In the genomic region with DNA sequence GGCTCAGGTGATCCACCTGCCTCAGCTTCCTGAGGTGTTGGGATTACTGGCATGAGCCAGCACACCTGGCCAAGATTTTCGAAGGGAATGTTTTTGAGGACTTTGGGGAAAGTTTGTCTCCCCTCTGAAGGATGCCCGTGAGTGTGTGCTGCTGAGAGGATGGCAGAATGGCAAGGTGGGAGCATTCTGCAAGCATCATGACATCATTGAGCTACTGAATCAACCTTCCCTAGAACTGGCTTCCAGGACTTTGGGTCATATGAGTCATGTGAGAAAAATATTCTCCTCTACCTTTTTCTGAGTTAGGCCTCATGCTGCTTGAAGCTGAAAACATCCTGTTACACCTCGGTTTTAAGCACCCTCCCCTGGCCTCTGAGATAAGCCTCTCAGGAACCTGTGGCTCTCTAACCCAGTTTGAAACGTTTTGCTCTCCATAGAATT, we compare ENCODE assay signal across 9 cellular contexts. TPM values are rescaled to one million over a fixed set of nuclear protein-coding genes. Genes with fewer than 3 reads are reported as not detected.
DNase-seq lines count a peak whose midpoint lies in the region; ATAC-seq and TF ChIP-seq lines count a peak whose summit lies in the region.
"Had no signal": no experiment of that assay in that cellular context is flagged by ENCODE, and none has a peak within 500 bp of the region (broad histone marks: within the 10 kb centered on the region; RNA-seq: fewer than 3 reads in every experiment).

No MANE protein-coding gene starts in this region.

- intact Hi-C loops in PC-3 (cut with micrococcal nuclease): no loop called here
- intact Hi-C loops in MCF 10A (cut with micrococcal nuclease): no loop called here
- intact Hi-C loops in gastrocnemius medialis (cut with DNase I; ENCODE audit: low total_unique reads): no loop called here
- intact Hi-C loops in left colon (cut with DNase I, micrococcal nuclease): no loop called here
- intact Hi-C loops in adrenal gland (cut with DNase I): no loop called here

- no peak for TF ChIP-seq CTCF in PC-3 (conservative IDR thresholded peaks at IDR 0.05; ENCODE audit: low read depth, low read length)
- no peak for TF ChIP-seq CTCF in MCF 10A (IDR thresholded peaks at IDR 0.05; ENCODE audit: unreplicated experiment)
- TF ChIP-seq CTCF in gastrocnemius medialis (IDR thresholded peaks at IDR 0.05 in 4 of 5, conservative IDR thresholded peaks at IDR 0.05 in 1 of 5): no peak
- TF ChIP-seq CTCF in adrenal gland (IDR thresholded peaks at IDR 0.05): no peak

- no peaks in the 10 kb centered on the region for H3F3A ChIP-seq in PC-3 (ENCODE audit: low read length, unreplicated experiment)

- H3K4me3 ChIP-seq in PC-3 (ENCODE audit: low read length) (no peak overlapping the region), gastrocnemius medialis (no peak overlapping the region), adrenal gland (no peak overlapping the region)
- H3K4me3 ChIP-seq: SK-N-MC had no signal

- H3K36me3 ChIP-seq in PC-3 (ENCODE audit: low read depth, low read length) (no peaks in the 10 kb centered on the region), gastrocnemius medialis (no peaks in the 10 kb centered on the region), adrenal gland (replicated peaks in 1 of 2) (no peaks in the 10 kb centered on the region)

- no peak overlapping the region for H3K4me3 Mint-ChIP-seq in MCF 10A (ENCODE audit: unreplicated experiment)

- H3K36me3 Mint-ChIP-seq in MCF 10A (ENCODE audit: insufficient read depth, unreplicated experiment): peaks cover 7% of the 10 kb centered on the region

- CTCF ChIA-PET in PC-3 (lab: Charles Lee) (no interaction called here), MCF 10A (lab: Yijun Ruan, JAX) (interaction anchor here (0.6 to 1.6 kb wide), 4 partner anchors 9 to 95 kb away, joined by 3 to 4 read pairs (median 3); no protein-coding TSS in a partner anchor)

- in situ Hi-C loops in gastrocnemius medialis (cut with MboI; ENCODE audit: low sequenced_read_pairs in 4 of 4): no loop called here

- no peaks in the 10 kb centered on the region for H3K9me3 Mint-ChIP-seq in MCF 10A (ENCODE audit: unreplicated experiment)

- no peaks in the 10 kb centered on the region for H3K9me2 ChIP-seq in PC-3 (replicated peaks; ENCODE audit: low read length)

- H3K9me3 ChIP-seq in PC-3 (ENCODE audit: low read length) (no peaks in the 10 kb centered on the region), gastrocnemius medialis (no peaks in the 10 kb centered on the region), adrenal gland (replicated peaks in 1 of 3) (no peaks in the 10 kb centered on the region)

- H3K27me3 Mint-ChIP-seq in MCF 10A (ENCODE audit: insufficient read depth, unreplicated experiment): no peaks in the 10 kb centered on the region

- H3K27me3 ChIP-seq in PC-3 (ENCODE audit: low read length) (no peaks in the 10 kb centered on the region), gastrocnemius medialis (no peaks in the 10 kb centered on the region), adrenal gland (no peaks in the 10 kb centered on the region)

- peak; percentile 10 for DNase-seq in NK-92 treated with Interleukin-12 subunit alpha and Interleukin-12 subunit beta, amount 100 ng/mL, for 24 hours (lab: John Stamatoyannopoulos, UW)
- DNase-seq in NK-92 (lab: John Stamatoyannopoulos, UW; ENCODE audit: unreplicated experiment) (no peak), PC-3 (peak; percentile 64), MCF 10A (ENCODE audit: unreplicated experiment) (peak; percentile 53), gastrocnemius medialis (no peak), left colon (no peak), adrenal gland (no peak), NCI-H82 (lab: John Stamatoyannopoulos, UW) (no peak)

- H3K9ac ChIP-seq in PC-3 (ENCODE audit: low read length): no peak overlapping the region

- H3K4me1 Mint-ChIP-seq in MCF 10A (ENCODE audit: insufficient read depth, unreplicated experiment): peaks cover 22% of the 10 kb centered on the region

- peaks cover 18% of the 10 kb centered on the region; the same call in 1 of the 2 replicates for H3K79me2 ChIP-seq in PC-3 (ENCODE audit: low read length)

- H3K27ac Mint-ChIP-seq in MCF 10A (ENCODE audit: low read depth, unreplicated experiment): no peak overlapping the region

- no TSS peak for BruUV-seq in PC-3 (replicated peaks; lab: Mats Ljungman, UMichigan)
- no TSS peak for BruUV-seq in MCF 10A (replicated peaks; lab: Mats Ljungman, UMichigan)

- WGBS in adrenal gland, 4 donors: 71 to 79% (median 75%) methylated on average over 4 of the region's 4 CpGs

- POLR2A ChIA-PET in PC-3 (lab: Charles Lee; ENCODE audit: unreplicated experiment) (interaction anchor here (0.5 kb wide), 1 partner anchor 22 kb away, joined by 3 read pairs; no protein-coding TSS in a partner anchor), MCF 10A (lab: Yijun Ruan, JAX) (interaction anchor here (1.0 to 2.1 kb wide), 4 partner anchors 11 to 31 kb away, joined by 3 to 16 read pairs (median 4); a partner anchor contains a TSS)

- peak overlapping the region; percentile 51 for H3K27ac ChIP-seq in PC-3 (ENCODE audit: low read length)
- peak overlapping the region in 3 of 4 donors; percentile 34 to 50 (median 34) for H3K27ac ChIP-seq in gastrocnemius medialis
- no peak overlapping the region for H3K27ac ChIP-seq in adrenal gland
- H3K27ac ChIP-seq: SK-N-MC had no signal

- TF ChIP-seq POLR2A in gastrocnemius medialis (IDR thresholded peaks at IDR 0.05) (no peak), adrenal gland (IDR thresholded peaks at IDR 0.05) (no peak)

- H2AFZ ChIP-seq in PC-3 (ENCODE audit: low read length): no peak overlapping the region

- ATAC-seq in PC-3: peak; percentile 59
- no peak for ATAC-seq in gastrocnemius medialis
- ATAC-seq in left colon: no peak

- no peaks in the 10 kb centered on the region for H4K20me1 ChIP-seq in PC-3 (ENCODE audit: low read length)

- peaks cover 34% of the 10 kb centered on the region for H3K4me1 ChIP-seq in PC-3 (ENCODE audit: insufficient read depth, low read length)
- H3K4me1 ChIP-seq in gastrocnemius medialis: peaks cover 46% of the 10 kb centered on the region in 2 donors
- H3K4me1 ChIP-seq in adrenal gland (replicated peaks in 1 of 2): no peaks in the 10 kb centered on the region

- peak overlapping the region; percentile 29 for H3K4me2 ChIP-seq in PC-3 (ENCODE audit: low read length)

RNA-seq across cellular contexts. Expression of a gene that starts 31.0 kb away (rescaled TPM):
- 7.7 and 10.3 TPM in 2 replicates for total RNA-seq in PC-3 (2014; rRNA removed)
- total RNA-seq in MCF 10A (2022): 7.8 and 10.1 TPM in 2 replicates
- total RNA-seq in gastrocnemius medialis: 10 to 100 TPM in 1 of 4 donors, 1 to 10 TPM in 3; 4.6 to 21.4 (median 9.5) TPM
- total RNA-seq in left colon: 1 to 10 TPM; 3.6 to 8.0 TPM
- total RNA-seq in adrenal gland: 1 to 10 TPM; 3.0 to 8.6 (median 5.3) TPM
- 1 to 10 TPM; 2.5 to 3.9 (median 2.8) TPM for polyA plus RNA-seq in adrenal gland

Comparison
In these comparisons a context has a peak if more than half of its experiments do, and no peak if none do; other contexts are left out.
1. DNase-seq: peak in NK-92 treated with Interleukin-12 subunit alpha and Interleukin-12 subunit beta, amount 100 ng/mL, for 24 hours (single experiment), PC-3 (single experiment) and MCF 10A (single experiment); none in NK-92 (single experiment), gastrocnemius medialis (0 of 2), left colon (0 of 2), adrenal gland (0 of 7) and NCI-H82 (single experiment).
2. H3K27ac ChIP-seq: peak in PC-3 (single experiment) and gastrocnemius medialis (3 of 4); none in adrenal gland (0 of 5).